ENCODE assay signal across 10 cellular contexts in genomic region chr2:6067089-6067488, GRCh38.
"Had no signal": no experiment of that assay in that cellular context is flagged by ENCODE, and none has a peak within 500 bp of the region (broad histone marks: within the 10 kb centered on the region; RNA-seq: fewer than 3 reads in every experiment).

No MANE protein-coding gene starts in this region.

- H3K27ac ChIP-seq: GM23248, HL-60 had no signal

- H2AFZ ChIP-seq: GM23248 had no signal

- H3K4me3 Mint-ChIP-seq: HFFc6 had no signal

- H3K9me3 ChIP-seq: HAP-1 had no signal

- H3K9ac ChIP-seq: GM23248 had no signal

- H3K36me3 ChIP-seq: HAP-1 had no signal

- DNase-seq: GM23248, GOT3, H7, HFFc6, IMR-90, KG1 had no signal

- H3K4me1 ChIP-seq: HAP-1 had no signal

- FAIRE-seq: HepG2, K562 had no signal

- H3K4me3 ChIP-seq: GM23248, HAP-1, K562 had no signal

- H3K27ac Mint-ChIP-seq: HFFc6 had no signal
